ENCODE assay signal across 9 cellular contexts in the genomic region with DNA sequence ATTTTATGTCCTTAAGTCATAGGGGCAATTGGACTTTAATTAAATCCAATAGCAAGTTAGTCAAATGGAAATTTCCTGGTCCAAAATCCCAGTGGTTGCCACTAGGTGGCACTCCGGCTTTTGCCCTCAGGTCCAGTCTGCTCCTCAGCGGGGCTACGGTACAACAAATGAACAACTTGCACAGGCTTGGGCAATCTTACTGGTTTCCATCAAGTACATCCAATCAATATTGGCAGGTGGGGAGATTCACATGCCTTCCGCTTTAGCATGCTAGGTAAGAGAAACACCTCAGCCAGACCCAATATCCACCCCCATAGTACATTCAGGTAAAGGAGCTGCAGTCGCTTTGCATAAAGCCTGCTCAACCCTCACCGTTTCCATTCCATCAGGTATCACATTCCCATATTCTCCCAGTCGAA. TPM values are rescaled to one million over a fixed set of nuclear protein-coding genes. Genes with fewer than 3 reads are reported as not detected.
DNase-seq lines count a peak whose midpoint lies in the region; ATAC-seq and TF ChIP-seq lines count a peak whose summit lies in the region.
"Had no signal": no experiment of that assay in that cellular context is flagged by ENCODE, and none has a peak within 500 bp of the region (broad histone marks: within the 10 kb centered on the region; RNA-seq: fewer than 3 reads in every experiment).

No MANE protein-coding gene starts in this region.

- H4K20me1 ChIP-seq in osteoblast (ENCODE audit: insufficient read depth, low read length) = peaks cover 15% of the 10 kb centered on the region

- no peaks in the 10 kb centered on the region for H3K79me2 ChIP-seq in osteoblast (ENCODE audit: insufficient read depth, low read length)

- H3K4me1 ChIP-seq in RWPE2 (ENCODE audit: insufficient read depth, poor library complexity, severe bottlenecking) (no peaks in the 10 kb centered on the region), osteoblast (ENCODE audit: insufficient read depth, low read length) (peaks cover 2% of the 10 kb centered on the region), transverse colon (peaks cover 0 to 2% (median under 1%) of the 10 kb centered on the region in 4 donors)

- H3K4me3 ChIP-seq in RWPE2 (ENCODE audit: severe bottlenecking) (no peak overlapping the region), foreskin fibroblast (ENCODE audit: low read depth in 1 of 2, low read length in 2 of 2) (no peak overlapping the region), osteoblast (ENCODE audit: insufficient read depth, low read length) (no peak overlapping the region), transverse colon (no peak overlapping the region)

- TF ChIP-seq POLR2A in transverse colon (IDR thresholded peaks at IDR 0.05) = no peak

- H3K4me3 Mint-ChIP-seq in activated T-helper 2 cell treated with anti-CD3 and anti-CD28 coated beads, Interferon-gamma antibody, Interleukin-2, Interleukin-4, amounts not matched to agents 10 μg/mL and 5 μg/mL and 100 μg/mL, durations not matched to agents 14 hours and 24 hours and 36 hours (ENCODE audit: low read depth) = no peak overlapping the region
- H3K4me3 Mint-ChIP-seq: activated naive CD8-positive, alpha-beta T cell had no signal

- DNase-seq in DMS53 treated with DMSO at 0.1 percent for 48 hours (lab: John Stamatoyannopoulos, UW; ENCODE audit: unreplicated experiment) (peak; percentile 85), KG1 (lab: John Stamatoyannopoulos, UW) (peak; percentile 61), RWPE2 (ENCODE audit: low spot score) (no peak), foreskin fibroblast (peak; percentile 69 to 90), osteoblast (ENCODE audit: insufficient read length, low spot score, missing footprints) (peak; percentile 94), transverse colon (peak; percentile 84)
- DNase-seq in activated T-helper 2 cell treated with anti-CD3 and anti-CD28 coated beads, Interferon-gamma antibody, Interleukin-2, Interleukin-4, amounts not matched to agents 10 μg/mL and 5 μg/mL and 100 μg/mL, durations not matched to agents 14 hours and 24 hours and 36 hours (ENCODE audit: low spot score) = peak; percentile 61

- peaks cover 32% of the 10 kb centered on the region for H3K4me1 Mint-ChIP-seq in activated T-helper 2 cell treated with anti-CD3 and anti-CD28 coated beads, Interferon-gamma antibody, Interleukin-2, Interleukin-4, amounts not matched to agents 10 μg/mL and 5 μg/mL and 100 μg/mL, durations not matched to agents 14 hours and 24 hours and 36 hours (ENCODE audit: low read depth)

- H3K27ac ChIP-seq in RWPE2 (ENCODE audit: poor library complexity, severe bottlenecking) = no peak overlapping the region
- H3K27ac ChIP-seq in osteoblast (ENCODE audit: low read depth, low read length) = no peak overlapping the region
- no peak overlapping the region for H3K27ac ChIP-seq in transverse colon

- H3K9me3 ChIP-seq in RWPE2 (ENCODE audit: severe bottlenecking) (no peaks in the 10 kb centered on the region), osteoblast (ENCODE audit: low read depth, low read length) (no peaks in the 10 kb centered on the region), transverse colon (no peaks in the 10 kb centered on the region)

- no peak overlapping the region for H2AFZ ChIP-seq in osteoblast (ENCODE audit: low read length)

- no peak overlapping the region for H3K4me2 ChIP-seq in osteoblast (ENCODE audit: insufficient read depth, low read length)

- no peak for TF ChIP-seq EP300 in transverse colon (IDR thresholded peaks at IDR 0.05; ENCODE audit: low read depth)

- H3K27me3 Mint-ChIP-seq in activated T-helper 2 cell treated with anti-CD3 and anti-CD28 coated beads, Interferon-gamma antibody, Interleukin-2, Interleukin-4, amounts not matched to agents 10 μg/mL and 5 μg/mL and 100 μg/mL, durations not matched to agents 14 hours and 24 hours and 36 hours (ENCODE audit: low read depth) = no peaks in the 10 kb centered on the region
- H3K27me3 Mint-ChIP-seq: activated naive CD8-positive, alpha-beta T cell had no signal

- 0 out of 2 replicates have a peak, but pooled peaks cover 6% of the 10 kb centered on the region for H3K36me3 ChIP-seq in RWPE2 (ENCODE audit: low read depth)
- H3K36me3 ChIP-seq in osteoblast (ENCODE audit: insufficient read depth, low read length) = no peaks in the 10 kb centered on the region
- no peaks in the 10 kb centered on the region for H3K36me3 ChIP-seq in transverse colon

- whole genome bisulfite sequencing in transverse colon (ENCODE audit: low coverage in 1 of 2), 2 donors = 35 to 69% methylated on average over 3 to 7 of the region's 7 CpGs

- ATAC-seq in RWPE2 (ENCODE audit: low read depth) (peak; percentile 68), HG03457 (IDR thresholded peaks at IDR 0.05; ENCODE audit: unreplicated experiment) (no peak)

- no peak overlapping the region for H3K27ac Mint-ChIP-seq in activated T-helper 2 cell treated with anti-CD3 and anti-CD28 coated beads, Interferon-gamma antibody, Interleukin-2, Interleukin-4, amounts not matched to agents 10 μg/mL and 5 μg/mL and 100 μg/mL, durations not matched to agents 14 hours and 24 hours and 36 hours
- H3K27ac Mint-ChIP-seq: activated naive CD8-positive, alpha-beta T cell had no signal

- peaks cover 6% of the 10 kb centered on the region for H3K9me3 Mint-ChIP-seq in activated T-helper 2 cell treated with anti-CD3 and anti-CD28 coated beads, Interferon-gamma antibody, Interleukin-2, Interleukin-4, amounts not matched to agents 10 μg/mL and 5 μg/mL and 100 μg/mL, durations not matched to agents 14 hours and 24 hours and 36 hours

- in situ Hi-C loops in transverse colon (cut with MboI; ENCODE audit: low pct_ligation_motif_present in 1 of 4, low pct_unique_long_range_greater_than_20kb in 1 of 4, low sequenced_read_pairs in 3 of 4) = loop anchor here in 1 of 4 donors (25.0 kb wide), 1 partner anchor 144 kb away; the partner anchor contains the start of gene DBN1

- intact Hi-C loops in activated T-helper 2 cell treated with anti-CD3 and anti-CD28 coated beads, Interferon-gamma antibody, Interleukin-2, Interleukin-4, amounts not matched to agents 10 μg/mL and 5 μg/mL and 100 μg/mL, durations not matched to agents 14 hours and 24 hours and 36 hours (cut with micrococcal nuclease) = no loop called here
- intact Hi-C loops in transverse colon (cut with DNase I; ENCODE audit: low total_unique reads) = loop anchor here (10.0 kb wide), 1 partner anchor 137 kb away; no protein-coding TSS in a partner anchor

- H3K27me3 ChIP-seq in RWPE2 (ENCODE audit: insufficient read depth, poor library complexity, severe bottlenecking) = no peaks in the 10 kb centered on the region
- no peaks in the 10 kb centered on the region for H3K27me3 ChIP-seq in osteoblast (ENCODE audit: insufficient read depth, low read length)
- H3K27me3 ChIP-seq in transverse colon = no peaks in the 10 kb centered on the region

- peak; percentile 98 for TF ChIP-seq CTCF in RWPE2 (IDR thresholded peaks at IDR 0.05; ENCODE audit: poor library complexity, severe bottlenecking)
- peak; percentile 92 for TF ChIP-seq CTCF in foreskin fibroblast (IDR thresholded peaks at IDR 0.05; ENCODE audit: low read depth, low read length)
- peak; percentile 98 for TF ChIP-seq CTCF in osteoblast (IDR thresholded peaks at IDR 0.05; ENCODE audit: extremely low read depth, low read depth, low read length)
- TF ChIP-seq CTCF in transverse colon (IDR thresholded peaks at IDR 0.05) = peak; percentile 83 to 89 (median 87)

- H3K36me3 Mint-ChIP-seq in activated T-helper 2 cell treated with anti-CD3 and anti-CD28 coated beads, Interferon-gamma antibody, Interleukin-2, Interleukin-4, amounts not matched to agents 10 μg/mL and 5 μg/mL and 100 μg/mL, durations not matched to agents 14 hours and 24 hours and 36 hours (ENCODE audit: low read depth) = peaks cover 32% of the 10 kb centered on the region

RNA-seq across cellular contexts. Expression of gene MXD3, which starts 6.3 kb away (rescaled TPM):
- total RNA-seq in activated T-helper 2 cell treated with anti-CD3 and anti-CD28 coated beads, Interferon-gamma antibody, Interleukin-2, Interleukin-4, amounts not matched to agents 10 μg/mL and 5 μg/mL and 100 μg/mL, durations not matched to agents 14 hours and 24 hours and 36 hours = 12.8 and 13.9 TPM in 2 replicates
- 2.7 and 3.3 TPM in 2 replicates for total RNA-seq in osteoblast
- 100 to 1,000 TPM in 1 of 4 donors, 10 to 100 TPM in 3; 10.8 to 257 (median 21.7) TPM for total RNA-seq in transverse colon

RNA-seq across cellular contexts. Expression of gene PRELID1, which starts 14.4 kb away (rescaled TPM):
- 223 and 229 TPM in 2 replicates for total RNA-seq in activated T-helper 2 cell treated with anti-CD3 and anti-CD28 coated beads, Interferon-gamma antibody, Interleukin-2, Interleukin-4, amounts not matched to agents 10 μg/mL and 5 μg/mL and 100 μg/mL, durations not matched to agents 14 hours and 24 hours and 36 hours
- 69.5 and 82.2 TPM in 2 replicates for total RNA-seq in osteoblast
- total RNA-seq in transverse colon = 100 to 1,000 TPM in 3 of 4 donors, 10 to 100 TPM in 1; 52.1 to 192 (median 142) TPM

RNA-seq across cellular contexts. Expression of gene RAB24, which starts 14.4 kb away (rescaled TPM):
- total RNA-seq in activated T-helper 2 cell treated with anti-CD3 and anti-CD28 coated beads, Interferon-gamma antibody, Interleukin-2, Interleukin-4, amounts not matched to agents 10 μg/mL and 5 μg/mL and 100 μg/mL, durations not matched to agents 14 hours and 24 hours and 36 hours = 17.7 and 19.0 TPM in 2 replicates
- total RNA-seq in osteoblast = 21.5 and 22.8 TPM in 2 replicates
- total RNA-seq in transverse colon = 10 to 100 TPM; 38.2 to 68.1 (median 51.8) TPM

RNA-seq across cellular contexts. Expression of gene LMAN2, which starts 33.5 kb away (rescaled TPM):
- total RNA-seq in activated T-helper 2 cell treated with anti-CD3 and anti-CD28 coated beads, Interferon-gamma antibody, Interleukin-2, Interleukin-4, amounts not matched to agents 10 μg/mL and 5 μg/mL and 100 μg/mL, durations not matched to agents 14 hours and 24 hours and 36 hours = 130 and 137 TPM in 2 replicates
- 295 and 356 TPM in 2 replicates for total RNA-seq in osteoblast
- 100 to 1,000 TPM; 236 to 322 (median 293) TPM for total RNA-seq in transverse colon

RNA-seq across cellular contexts. Expression of gene RGS14, which starts 39.8 kb away (rescaled TPM):
- total RNA-seq in activated T-helper 2 cell treated with anti-CD3 and anti-CD28 coated beads, Interferon-gamma antibody, Interleukin-2, Interleukin-4, amounts not matched to agents 10 μg/mL and 5 μg/mL and 100 μg/mL, durations not matched to agents 14 hours and 24 hours and 36 hours = 36.2 and 40.5 TPM in 2 replicates
- total RNA-seq in osteoblast (7.4 and 9.4 TPM in 2 replicates), transverse colon (10 to 100 TPM; 16.5 to 49.6 (median 24.4) TPM)
